In the genomic region with DNA sequence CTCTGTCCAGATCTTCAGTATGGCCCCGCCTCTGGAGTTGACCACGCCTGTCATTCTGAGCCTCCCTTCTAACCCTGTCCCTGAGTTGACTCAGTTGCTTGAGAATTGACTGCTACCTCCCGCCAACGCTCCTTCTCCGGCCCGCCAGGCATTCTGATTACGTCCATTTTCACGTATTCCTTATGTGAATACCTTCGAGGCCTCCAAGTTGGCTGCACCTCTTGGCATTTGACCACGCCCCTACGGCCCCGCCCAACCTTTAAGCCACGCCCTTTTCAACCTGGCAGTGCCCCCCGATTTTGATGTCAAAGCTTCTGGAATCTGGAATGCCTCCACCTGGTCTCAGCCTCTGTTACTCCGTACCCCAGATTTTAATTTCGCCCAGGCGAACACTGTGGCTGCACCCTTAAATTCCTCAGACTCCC, we compare ENCODE assay signal across 8 cellular contexts. TPM values are rescaled to one million over a fixed set of nuclear protein-coding genes. Genes with fewer than 3 reads are reported as not detected.
DNase-seq lines count a peak whose midpoint lies in the region; ATAC-seq and TF ChIP-seq lines count a peak whose summit lies in the region.

No MANE protein-coding gene starts in this region.

- H3K36me3 ChIP-seq in CD8-positive, alpha-beta memory T cell (ENCODE audit: insufficient read depth, low read length) = no peaks in the 10 kb centered on the region
- no peaks in the 10 kb centered on the region for H3K36me3 ChIP-seq in PC-9 (ENCODE audit: low read depth)
- H3K36me3 ChIP-seq in neuron (ENCODE audit: insufficient read depth, low read length) = no peaks in the 10 kb centered on the region

- H3K4me3 Mint-ChIP-seq in CD8-positive, alpha-beta memory T cell = peak overlapping the region; percentile 80 to 95 (median 88)

- intact Hi-C loops in PC-9 (cut with micrococcal nuclease; ENCODE audit: unreplicated experiment) = loop anchor here (5.0 kb wide), 1 partner anchor 134 kb away; a partner anchor contains a TSS

- POLR2A ChIA-PET in CD8-positive, alpha-beta memory T cell (lab: Charles Lee) = interaction anchor here (0.6 to 1.2 kb wide), 4 partner anchors 9 to 216 kb away, joined by 3 to 4 read pairs (median 3); no protein-coding TSS in a partner anchor
- POLR2A ChIA-PET in PC-9 (lab: Charles Lee; ENCODE audit: unreplicated experiment) = interaction anchor here (0.6 to 1.0 kb wide), 6 partner anchors 10 to 132 kb away, joined by 3 to 23 read pairs (median 9); no protein-coding TSS in a partner anchor

- H4K20me1 ChIP-seq in PC-9 (ENCODE audit: insufficient read depth) = no peaks in the 10 kb centered on the region

- H2AFZ ChIP-seq in PC-9 (peak overlapping the region; percentile 81), neuron (ENCODE audit: low read depth, low read length) (peak overlapping the region; percentile 50)

- H3F3A ChIP-seq in PC-9 (ENCODE audit: insufficient read depth, low read depth) = peaks cover 65% of the 10 kb centered on the region

- H3K27ac Mint-ChIP-seq in CD8-positive, alpha-beta memory T cell = peak overlapping the region; percentile 91 to 98 (median 92)

- ATAC-seq in HG03045 (IDR thresholded peaks at IDR 0.05; ENCODE audit: unreplicated experiment) (no peak), HG02973 (IDR thresholded peaks at IDR 0.05; ENCODE audit: unreplicated experiment) (no peak), GM19463 (IDR thresholded peaks at IDR 0.05; ENCODE audit: unreplicated experiment) (no peak), GM18858 (IDR thresholded peaks at IDR 0.05; ENCODE audit: unreplicated experiment) (no peak)

- no TSS peak for BruUV-seq in PC-9 (replicated peaks; lab: Mats Ljungman, UMichigan)

- H3K9me2 ChIP-seq in PC-9 (ENCODE audit: insufficient read depth) = no peaks in the 10 kb centered on the region

- CTCF ChIA-PET in CD8-positive, alpha-beta memory T cell (lab: Charles Lee) = interaction anchor here (1.1 to 5.4 kb wide), 10 partner anchors 24 to 202 kb away, joined by 3 to 78 read pairs (median 14); a partner anchor contains a TSS
- CTCF ChIA-PET in PC-9 (lab: Charles Lee) = interaction anchor here (0.5 to 2.9 kb wide), 10 partner anchors 10 to 457 kb away, joined by 3 to 20 read pairs (median 7); a partner anchor contains a TSS

- H3K4me2 ChIP-seq in PC-9 = peak overlapping the region; percentile 87

- H3K79me2 ChIP-seq in PC-9 (ENCODE audit: low read depth) = no peaks in the 10 kb centered on the region; the same call in 1 of the 2 replicates

- TF ChIP-seq CTCF in PC-9 (conservative IDR thresholded peaks at IDR 0.05) = no peak
- TF ChIP-seq CTCF in choroid plexus epithelial cell (conservative IDR thresholded peaks at IDR 0.05; ENCODE audit: low read depth, low read length) = no peak

- peaks cover 32 to 56% (median 38%) of the 10 kb centered on the region in 3 donors for H3K4me1 Mint-ChIP-seq in CD8-positive, alpha-beta memory T cell

- no peaks in the 10 kb centered on the region for H3K27me3 ChIP-seq in CD8-positive, alpha-beta memory T cell (ENCODE audit: insufficient read depth, low read length, poor library complexity, severe bottlenecking)
- H3K27me3 ChIP-seq in PC-9 (ENCODE audit: insufficient read depth, low read depth) (no peaks in the 10 kb centered on the region), neuron (ENCODE audit: insufficient read depth, low read length) (peaks cover 9% of the 10 kb centered on the region)

- H3K4me1 ChIP-seq in CD8-positive, alpha-beta memory T cell (ENCODE audit: insufficient read depth, low read length) = peaks cover 45% of the 10 kb centered on the region
- peaks cover 38% of the 10 kb centered on the region for H3K4me1 ChIP-seq in PC-9 (replicated peaks; ENCODE audit: insufficient read depth)
- peaks cover 25% of the 10 kb centered on the region for H3K4me1 ChIP-seq in neuron (ENCODE audit: insufficient read depth, low read length)

- peaks cover 0 to 9% (median 0%) of the 10 kb centered on the region in 3 donors for H3K36me3 Mint-ChIP-seq in CD8-positive, alpha-beta memory T cell

- peak overlapping the region; percentile 84 for H3K27ac ChIP-seq in CD8-positive, alpha-beta memory T cell (ENCODE audit: low read depth, low read length)
- H3K27ac ChIP-seq in PC-9 = peak overlapping the region; percentile 88

- H3K9me3 ChIP-seq in CD8-positive, alpha-beta memory T cell (ENCODE audit: low read length) = no peaks in the 10 kb centered on the region
- H3K9me3 ChIP-seq in PC-9 (ENCODE audit: insufficient read depth, low read depth) (no peaks in the 10 kb centered on the region), neuron (ENCODE audit: low read length) (no peaks in the 10 kb centered on the region)

- peak in 4 of 5 donors; percentile 22 to 58 (median 26) for DNase-seq in CD8-positive, alpha-beta memory T cell
- DNase-seq in PC-9 = no peak
- no peak for DNase-seq in choroid plexus epithelial cell (ENCODE audit: low read depth)

- H3K9me3 Mint-ChIP-seq in CD8-positive, alpha-beta memory T cell = no peaks in the 10 kb centered on the region

- no peaks in the 10 kb centered on the region for H3K27me3 Mint-ChIP-seq in CD8-positive, alpha-beta memory T cell

- peak overlapping the region; percentile 79 for H3K4me3 ChIP-seq in CD8-positive, alpha-beta memory T cell (ENCODE audit: low read length)
- H3K4me3 ChIP-seq in PC-9 (peak overlapping the region; percentile 57; the same call in 1 of the 2 replicates), choroid plexus epithelial cell (ENCODE audit: low read depth, low read length) (peak overlapping the region; percentile 51), neuron (ENCODE audit: low read length) (peak overlapping the region; percentile 47)

RNA-seq across cellular contexts. Expression of a gene that starts 1.7 kb away (rescaled TPM):
- total RNA-seq in CD8-positive, alpha-beta memory T cell = 100 to 1,000 TPM; 122 to 128 TPM
- 18.8 TPM for polyA plus RNA-seq in CD8-positive, alpha-beta memory T cell
- total RNA-seq in PC-9 (2021) = 61.7 and 68.9 TPM in 2 replicates

RNA-seq across cellular contexts. Expression of a gene that starts 27.2 kb away (rescaled TPM):
- 1 to 10 TPM; 1.7 to 1.9 TPM for total RNA-seq in CD8-positive, alpha-beta memory T cell
- polyA plus RNA-seq in CD8-positive, alpha-beta memory T cell = 0.21 TPM
- 5.8 and 6.7 TPM in 2 replicates for total RNA-seq in PC-9 (2021)

RNA-seq across cellular contexts. Expression of a gene that starts 38.8 kb away (rescaled TPM):
- not detected for total RNA-seq in CD8-positive, alpha-beta memory T cell
- polyA plus RNA-seq in CD8-positive, alpha-beta memory T cell = not detected
- not detected in 2 replicates for total RNA-seq in PC-9 (2021)

RNA-seq across cellular contexts. Expression of a gene that starts 50.9 kb away (rescaled TPM):
- 100 to 1,000 TPM; 738 to 747 TPM for total RNA-seq in CD8-positive, alpha-beta memory T cell
- polyA plus RNA-seq in CD8-positive, alpha-beta memory T cell = 1,016 TPM
- 718 and 740 TPM in 2 replicates for total RNA-seq in PC-9 (2021)

RNA-seq across cellular contexts. Expression of a gene that starts 51.6 kb away (rescaled TPM):
- total RNA-seq in CD8-positive, alpha-beta memory T cell = 10 to 100 TPM; 11.3 to 11.5 TPM
- polyA plus RNA-seq in CD8-positive, alpha-beta memory T cell = 2.0 TPM
- total RNA-seq in PC-9 (2021) = 27.6 and 42.8 TPM in 2 replicates

Comparison
In these comparisons a context has a peak if more than half of its experiments do, and no peak if none do; other contexts are left out.
1. DNase-seq: peak in CD8-positive, alpha-beta memory T cell (4 of 5); none in PC-9 (0 of 2) and choroid plexus epithelial cell (single experiment).
2. Peak in every context shown above with its lines, with median percentiles within 50 percentile points of each other: H3K4me3 ChIP-seq.